Comparison of ENCODE assay signal across 16 cellular contexts in the genomic region with DNA sequence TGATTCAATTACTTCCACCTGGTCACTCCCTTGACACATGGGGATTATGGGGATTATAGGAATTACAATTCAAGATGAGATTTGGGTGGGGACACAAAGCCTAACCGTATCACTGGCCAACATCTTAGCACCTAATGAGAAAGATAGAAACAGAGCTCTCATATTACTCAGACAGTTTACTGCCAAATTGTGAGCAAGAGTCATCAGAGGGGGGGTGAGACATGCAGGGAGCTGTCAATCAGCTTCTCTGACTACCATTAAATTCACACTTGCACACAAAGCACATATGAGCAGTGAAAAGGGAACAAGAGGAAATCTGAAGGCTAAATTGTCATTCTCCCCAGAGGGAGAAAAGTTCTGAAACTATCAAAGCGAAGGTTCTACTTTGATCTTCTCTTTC.
"Had no signal": no experiment of that assay in that cellular context is flagged by ENCODE, and none has a peak within 500 bp of the region (broad histone marks: within the 10 kb centered on the region; RNA-seq: fewer than 3 reads in every experiment).

No MANE protein-coding gene starts in this region.

- H3K9me3 Mint-ChIP-seq: neural crest cell had no signal

- H3K4me1 Mint-ChIP-seq: naive thymus-derived CD8-positive, alpha-beta T cell had no signal

- H3K27ac ChIP-seq: heart left ventricle, pancreas, stomach, thoracic aorta, transverse colon had no signal

- H3K36me3 ChIP-seq: heart left ventricle, pancreas, stomach, thoracic aorta, transverse colon had no signal

- H3K36me3 Mint-ChIP-seq: naive thymus-derived CD8-positive, alpha-beta T cell had no signal

- H3K4me3 Mint-ChIP-seq: naive thymus-derived CD8-positive, alpha-beta T cell; neural crest cell had no signal

- ATAC-seq: heart left ventricle; mucosa of descending colon; naive thymus-derived CD8-positive, alpha-beta T cell; pancreas had no signal

- H3K27ac Mint-ChIP-seq: naive thymus-derived CD8-positive, alpha-beta T cell; progenitor cell of endocrine pancreas had no signal

- H3K4me3 ChIP-seq: heart left ventricle, mucosa of descending colon, pancreas, stomach, thoracic aorta, transverse colon had no signal

- H3K27me3 ChIP-seq: stomach, transverse colon had no signal

- H3K4me1 ChIP-seq: pancreas, stomach, transverse colon had no signal

- H3K9me3 ChIP-seq: heart left ventricle, mucosa of descending colon, pancreas, stomach, thoracic aorta, transverse colon had no signal

- DNase-seq: effector memory CD4-positive, alpha-beta T cell; erythroblast; heart left ventricle; mucosa of descending colon; naive thymus-derived CD8-positive, alpha-beta T cell; pancreas; right cardiac atrium; small intestine; stimulated activated CD4-positive, alpha-beta T cell treated with anti-CD3 and anti-CD28 coated beads, Interleukin-12 subunit alpha, Interleukin-12 subunit beta, amount 100 ng/mL, for 4 hours; stimulated activated naive CD4-positive, alpha-beta T cell; stomach; substantia nigra; transverse colon had no signal
